ENCODE assay signal across 8 cellular contexts in genomic region chr11:5267033-5267563, GRCh38. TPM values are rescaled to one million over a fixed set of nuclear protein-coding genes. Genes with fewer than 3 reads are reported as not detected.
"Had no signal": no experiment of that assay in that cellular context is flagged by ENCODE, and none has a peak within 500 bp of the region (broad histone marks: within the 10 kb centered on the region; RNA-seq: fewer than 3 reads in every experiment).

No MANE protein-coding gene starts in this region.

- DNase-seq: GDM1, GF-D8 had no signal

- H3K4me3 ChIP-seq: GM12878 had no signal

- ATAC-seq: GM12878 had no signal

- FAIRE-seq: G401.6, GM12878, GM12891, GM18507, GM19239 had no signal

RNA-seq across cellular contexts. Expression of gene HBE1, which starts 2.6 kb away (rescaled TPM):
- total RNA-seq: G401 had no signal

RNA-seq across cellular contexts. Expression of gene HBG2, which starts 12.5 kb away (rescaled TPM):
- total RNA-seq: G401 had no signal

RNA-seq across cellular contexts. Expression of gene HBG1, which starts 17.4 kb away (rescaled TPM):
- total RNA-seq: G401 had no signal

RNA-seq across cellular contexts. Expression of gene HBD, which starts 32.8 kb away (rescaled TPM):
- total RNA-seq: G401, GM12878 had no signal

RNA-seq across cellular contexts. Expression of gene OR51B4, which starts 34.6 kb away (rescaled TPM):
- total RNA-seq: G401 had no signal
